In genomic region chr21:29298348-29299045, GRCh38 we compare ENCODE assay signal across 8 cellular contexts. TPM values are rescaled to one million over a fixed set of nuclear protein-coding genes. Genes with fewer than 3 reads are reported as not detected.
A peak's percentile ranks its signal among the peaks of the same experiment; 100 is the strongest.
DNase-seq lines count a peak whose midpoint lies in the region; ATAC-seq and TF ChIP-seq lines count a peak whose summit lies in the region.

Gene BACH1 (plus strand): TSS chr21:29298922. CDS start chr21:29321281, 22,359 bp downstream.

- H3K4me1 ChIP-seq in KMS-11 (ENCODE audit: low read depth, poor library complexity, severe bottlenecking), result peaks cover 79% of the 10 kb centered on the region
- H3K4me1 ChIP-seq in esophagus (ENCODE audit: control insufficient read depth in 2 of 2, insufficient read depth in 2 of 2, low read length in 1 of 2), result peaks cover 0 to 2% of the 10 kb centered on the region in 2 donors
- peaks cover 11 to 29% of the 10 kb centered on the region in 2 donors for H3K4me1 ChIP-seq in muscle layer of duodenum (ENCODE audit: control insufficient read depth in 1 of 2, insufficient read depth in 2 of 2, low read length in 2 of 2)

- 4 to 8% methylated on average over 41 to 87 of the region's 87 CpGs for WGBS in esophagus, 2 donors

- H3K36me3 ChIP-seq in KMS-11 (ENCODE audit: insufficient read depth) (no peaks in the 10 kb centered on the region), esophagus (ENCODE audit: control insufficient read depth in 2 of 2, insufficient read depth in 2 of 2, low read length in 1 of 2) (no peaks in the 10 kb centered on the region), muscle layer of duodenum (ENCODE audit: control insufficient read depth in 1 of 2, insufficient read depth in 2 of 2, low read length in 2 of 2) (peaks cover 0 to 7% of the 10 kb centered on the region in 2 donors)

- ATAC-seq in GM21576 (IDR thresholded peaks at IDR 0.05; ENCODE audit: unreplicated experiment), result peak; percentile 38

- peak within 1 kb of the TSS; percentile 84 for H3K27ac ChIP-seq in KMS-11
- peak within 1 kb of the TSS; percentile 92 to 93 for H3K27ac ChIP-seq in esophagus (ENCODE audit: low read depth in 2 of 2, low read length in 1 of 2)
- H3K27ac ChIP-seq in muscle layer of duodenum (ENCODE audit: low read length), result peak within 1 kb of the TSS; percentile 78

- H3K9me3 ChIP-seq in esophagus (ENCODE audit: control insufficient read depth in 2 of 2, insufficient read depth in 1 of 2, low read depth in 1 of 2, low read length in 1 of 2) (no peaks in the 10 kb centered on the region), muscle layer of duodenum (ENCODE audit: control insufficient read depth in 1 of 2, low read length in 2 of 2) (no peaks in the 10 kb centered on the region)

- H3K9me3 Mint-ChIP-seq in activated T-cell treated with anti-CD3 and anti-CD28 coated beads, Interleukin-2, amount 50 U/mL, for 24 hours, result peaks cover 12% of the 10 kb centered on the region

- H3K4me3 ChIP-seq in KMS-11 (IDR thresholded peaks at IDR 0.05; ENCODE audit: insufficient read depth, low read depth, low read length) (no peak within 1 kb of the TSS), esophagus (ENCODE audit: low read depth in 1 of 2, low read length in 2 of 2) (peak within 1 kb of the TSS; percentile 69 to 82), muscle layer of duodenum (ENCODE audit: low read depth in 1 of 2, low read length in 2 of 2) (peak within 1 kb of the TSS; percentile 81 to 86)

- DNase-seq in DMS 273 (lab: John Stamatoyannopoulos, UW; ENCODE audit: unreplicated experiment), result peak; percentile 95
- peak; percentile 90 for DNase-seq in activated T-cell treated with anti-CD3 and anti-CD28 coated beads, Interleukin-2, amount 50 U/mL, for 24 hours
- peak; percentile 69 to 90 for DNase-seq in stimulated activated CD8-positive, alpha-beta memory T cell treated with anti-CD3 and anti-CD28 coated beads, Interleukin-7, amount 100 ng/mL, for 4 hours (ENCODE audit: low read depth in 2 of 2)

- H3K27ac Mint-ChIP-seq in activated T-cell treated with anti-CD3 and anti-CD28 coated beads, Interleukin-2, amount 50 U/mL, for 24 hours, result peak within 1 kb of the TSS; percentile 95

- no peak for TF ChIP-seq CTCF in KMS-11 (conservative IDR thresholded peaks at IDR 0.05; ENCODE audit: low read depth, low read length)

- H2AFZ ChIP-seq in KMS-11 (ENCODE audit: low read depth), result peak within 1 kb of the TSS; percentile 55; the same call in 1 of the 2 replicates

- H3K27me3 Mint-ChIP-seq in activated T-cell treated with anti-CD3 and anti-CD28 coated beads, Interleukin-2, amount 50 U/mL, for 24 hours, result peaks cover 6% of the 10 kb centered on the region

- H4K20me1 ChIP-seq in KMS-11 (ENCODE audit: insufficient read depth), result peaks cover 30% of the 10 kb centered on the region

- peaks cover 44% of the 10 kb centered on the region for H3K79me2 ChIP-seq in KMS-11 (ENCODE audit: insufficient read depth, low read depth)

- H3K9ac ChIP-seq in KMS-11, result peak within 1 kb of the TSS; percentile 86

- H3K27me3 ChIP-seq in KMS-11 (ENCODE audit: insufficient read depth, low read depth) (no peaks in the 10 kb centered on the region), esophagus (ENCODE audit: control insufficient read depth in 1 of 2, insufficient read depth in 2 of 2, low read length in 2 of 2) (no peaks in the 10 kb centered on the region), muscle layer of duodenum (ENCODE audit: low read depth, low read length) (no peaks in the 10 kb centered on the region)

- H3K4me3 Mint-ChIP-seq in activated T-cell treated with anti-CD3 and anti-CD28 coated beads, Interleukin-2, amount 50 U/mL, for 24 hours, result peak within 1 kb of the TSS; percentile 84

- H3K4me2 ChIP-seq in KMS-11, result peak within 1 kb of the TSS; percentile 79

- peaks cover 18% of the 10 kb centered on the region for H3K36me3 Mint-ChIP-seq in activated T-cell treated with anti-CD3 and anti-CD28 coated beads, Interleukin-2, amount 50 U/mL, for 24 hours (ENCODE audit: low read depth)

- H3K4me1 Mint-ChIP-seq in activated T-cell treated with anti-CD3 and anti-CD28 coated beads, Interleukin-2, amount 50 U/mL, for 24 hours (ENCODE audit: low read depth), result peaks cover 76% of the 10 kb centered on the region

TF ChIP-seq in PFSK-1, 5 proteins besides CTCF, POLR2A, EP300 and RAD21:
- TF ChIP-seq SIN3A (IDR thresholded peaks at IDR 0.05; ENCODE audit: borderline replicate concordance, insufficient read depth, low read length) (no peak), TAF1 (IDR thresholded peaks at IDR 0.05; ENCODE audit: borderline replicate concordance, insufficient read depth, low read length) (0 out of 2 replicates have a peak, but pooled peaks have one; percentile 35), FOXP2 (optimal IDR thresholded peaks at IDR 0.05; ENCODE audit: borderline replicate concordance, extremely low read depth, extremely low read length, insufficient read depth) (peak; percentile 65), POLR2AphosphoS5 (IDR thresholded peaks at IDR 0.05; ENCODE audit: low read depth, low read length) (peak; percentile 89)
- TF ChIP-seq, protein P1, sequence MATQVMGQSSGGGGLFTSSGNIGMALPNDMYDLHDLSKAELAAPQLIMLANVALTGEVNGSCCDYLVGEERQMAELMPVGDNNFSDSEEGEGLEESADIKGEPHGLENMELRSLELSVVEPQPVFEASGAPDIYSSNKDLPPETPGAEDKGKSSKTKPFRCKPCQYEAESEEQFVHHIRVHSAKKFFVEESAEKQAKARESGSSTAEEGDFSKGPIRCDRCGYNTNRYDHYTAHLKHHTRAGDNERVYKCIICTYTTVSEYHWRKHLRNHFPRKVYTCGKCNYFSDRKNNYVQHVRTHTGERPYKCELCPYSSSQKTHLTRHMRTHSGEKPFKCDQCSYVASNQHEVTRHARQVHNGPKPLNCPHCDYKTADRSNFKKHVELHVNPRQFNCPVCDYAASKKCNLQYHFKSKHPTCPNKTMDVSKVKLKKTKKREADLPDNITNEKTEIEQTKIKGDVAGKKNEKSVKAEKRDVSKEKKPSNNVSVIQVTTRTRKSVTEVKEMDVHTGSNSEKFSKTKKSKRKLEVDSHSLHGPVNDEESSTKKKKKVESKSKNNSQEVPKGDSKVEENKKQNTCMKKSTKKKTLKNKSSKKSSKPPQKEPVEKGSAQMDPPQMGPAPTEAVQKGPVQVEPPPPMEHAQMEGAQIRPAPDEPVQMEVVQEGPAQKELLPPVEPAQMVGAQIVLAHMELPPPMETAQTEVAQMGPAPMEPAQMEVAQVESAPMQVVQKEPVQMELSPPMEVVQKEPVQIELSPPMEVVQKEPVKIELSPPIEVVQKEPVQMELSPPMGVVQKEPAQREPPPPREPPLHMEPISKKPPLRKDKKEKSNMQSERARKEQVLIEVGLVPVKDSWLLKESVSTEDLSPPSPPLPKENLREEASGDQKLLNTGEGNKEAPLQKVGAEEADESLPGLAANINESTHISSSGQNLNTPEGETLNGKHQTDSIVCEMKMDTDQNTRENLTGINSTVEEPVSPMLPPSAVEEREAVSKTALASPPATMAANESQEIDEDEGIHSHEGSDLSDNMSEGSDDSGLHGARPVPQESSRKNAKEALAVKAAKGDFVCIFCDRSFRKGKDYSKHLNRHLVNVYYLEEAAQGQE (IDR thresholded peaks at IDR 0.05; ENCODE audit: insufficient read depth in 1 of 2, low read depth in 2 of 2, low read length in 2 of 2), result 0 out of 4 replicates have a peak, but pooled peaks of 1 of the 2 experiments have one; percentile 21

RNA-seq across cellular contexts. Expression of gene BACH1, which starts in this region (rescaled TPM):
- polyA plus RNA-seq in PFSK-1 (2012; ENCODE audit: insufficient read length, low read depth), result 17.7 TPM
- 1 to 10 TPM; 6.2 to 9.6 TPM for polyA plus RNA-seq in esophagus
